21 cellular contexts compared by ENCODE assay signal in the genomic region with DNA sequence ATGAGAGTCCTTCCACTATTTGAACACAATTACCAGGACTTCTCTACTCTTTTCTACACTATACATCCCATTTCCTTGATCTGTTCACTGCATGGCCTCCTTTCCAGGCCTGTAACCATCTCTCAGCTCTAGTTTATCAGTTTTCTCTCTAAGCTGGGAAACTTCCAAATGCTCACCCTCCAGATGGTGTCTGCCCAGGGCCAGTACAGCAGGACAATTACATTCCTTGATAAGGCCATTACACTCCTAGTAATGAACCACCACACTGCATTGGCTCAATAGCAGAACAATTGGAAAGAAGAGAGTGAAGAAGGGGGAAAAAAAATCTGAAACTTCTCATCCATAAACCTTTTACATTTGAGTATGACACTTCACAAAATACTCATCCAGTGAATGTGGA.
"Had no signal": no experiment of that assay in that cellular context is flagged by ENCODE, and none has a peak within 500 bp of the region (broad histone marks: within the 10 kb centered on the region; RNA-seq: fewer than 3 reads in every experiment).

No MANE protein-coding gene starts in this region.

- H3K27me3 ChIP-seq: adrenal gland, breast epithelium, ovary, tibial artery had no signal

- H3K4me3 ChIP-seq: adrenal gland, breast epithelium, ovary, prostate gland, tibial artery had no signal

- DNase-seq: activated CD4-positive, alpha-beta T cell treated with anti-CD3 and anti-CD28 coated beads, Interleukin-2, amount 50 U/mL, for 4 hours; activated CD8-positive, alpha-beta memory T cell treated with anti-CD3 and anti-CD28 coated beads, Interleukin-2, amount 50 U/mL, for 48 hours; activated naive CD4-positive, alpha-beta T cell; activated T-cell treated with anti-CD3 and anti-CD28 coated beads, Interleukin-2, amount 50 U/mL, for 4 hours; cerebellar nuclear complex; cortex of kidney; kidney; ovary; right cardiac atrium; stimulated activated CD4-positive, alpha-beta T cell treated with anti-CD3 and anti-CD28 coated beads, Interleukin-2, amount 100 ng/mL, for 24 hours; stimulated activated naive CD8-positive, alpha-beta T cell treated with anti-CD3 and anti-CD28 coated beads, Interleukin-15, amount 100 ng/mL, for 72 hours; T1000; tibial artery had no signal

- H3K9me3 ChIP-seq: adrenal gland, breast epithelium, ovary, prostate gland, tibial artery had no signal

- H3K4me1 ChIP-seq: adrenal gland, breast epithelium, foreskin keratinocyte, prostate gland, tibial artery had no signal

- H3K27ac ChIP-seq: adrenal gland, breast epithelium, epithelial cell of prostate, foreskin keratinocyte, ovary, prostate gland, tibial artery had no signal

- ATAC-seq: activated T-cell treated with anti-CD3 and anti-CD28 coated beads, Interleukin-2, amount 50 U/mL, for 4 hours; foreskin keratinocyte; natural killer cell treated with Interleukin-12 subunit alpha and Interleukin-12 subunit beta and Interleukin-15 and Interleukin-18, amount 100 ng/mL, for 72 hours; stimulated activated effector memory CD8-positive, alpha-beta T cell treated with anti-CD3 and anti-CD28 coated beads, Interleukin-12 subunit alpha, Interleukin-12 subunit beta, amount 100 ng/mL, for 72 hours; stimulated activated naive CD8-positive, alpha-beta T cell treated with anti-CD3 and anti-CD28 coated beads, Interleukin-15, amount 100 ng/mL, for 72 hours; WTC11 had no signal

- H3K36me3 ChIP-seq: adrenal gland, breast epithelium, ovary, prostate gland, tibial artery had no signal
